In the genomic region with DNA sequence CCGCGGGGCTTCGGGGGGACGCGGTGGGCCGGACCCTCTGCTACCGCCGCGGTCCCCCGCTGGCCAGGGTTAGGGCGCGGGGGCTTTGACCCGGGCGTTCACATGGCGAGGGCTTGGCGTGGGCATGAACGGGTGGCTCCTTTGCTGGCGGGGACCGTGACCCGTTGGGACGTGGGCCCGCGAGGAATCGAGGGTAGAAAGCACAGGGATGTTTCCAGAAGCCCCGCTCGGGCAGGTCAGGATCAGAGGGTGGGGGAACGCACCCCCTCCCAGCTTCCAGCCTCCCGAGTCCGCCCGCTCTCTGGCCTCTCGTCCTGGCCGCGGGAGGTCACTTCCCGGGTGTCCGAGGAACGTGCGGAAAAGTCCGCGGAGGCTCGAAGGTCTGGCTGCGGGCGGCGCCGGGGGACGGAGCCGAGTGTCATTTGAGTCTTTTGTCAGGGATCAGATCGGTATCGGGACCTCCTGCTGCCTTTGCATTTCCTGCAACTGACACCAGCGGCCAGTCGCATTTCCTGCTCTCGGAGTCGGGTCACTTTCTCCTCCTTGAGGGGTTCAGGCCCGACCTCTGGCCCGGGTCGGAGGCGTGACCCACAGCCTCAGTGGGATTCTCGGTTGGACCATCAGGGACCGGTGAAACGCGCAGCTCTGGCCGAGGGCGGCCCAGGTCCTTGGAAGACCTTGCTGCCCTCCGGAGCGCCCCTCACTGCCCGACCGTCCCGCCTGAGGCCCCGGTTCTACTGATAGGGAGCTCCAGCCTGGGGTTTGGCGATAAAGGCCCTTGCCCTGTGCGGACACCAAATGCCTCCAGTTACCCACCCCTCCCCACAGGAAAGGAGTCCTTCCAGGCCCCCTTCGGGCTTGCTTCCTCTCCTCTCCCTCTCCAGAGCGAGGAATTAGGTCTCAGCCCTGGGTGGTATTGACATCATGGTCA, we compare ENCODE assay signal across 9 cellular contexts. TPM values are rescaled to one million over a fixed set of nuclear protein-coding genes. Genes with fewer than 3 reads are reported as not detected.
DNase-seq lines count a peak whose midpoint lies in the region; ATAC-seq and TF ChIP-seq lines count a peak whose summit lies in the region.
"Had no signal": no experiment of that assay in that cellular context is flagged by ENCODE, and none has a peak within 500 bp of the region (broad histone marks: within the 10 kb centered on the region; RNA-seq: fewer than 3 reads in every experiment).

No MANE protein-coding gene starts in this region.

- intact Hi-C loops in dorsolateral prefrontal cortex (cut with DNase I) = no loop called here

- peaks cover 19 to 82% (median 50%) of the 10 kb centered on the region in 5 donors for H3K27me3 Mint-ChIP-seq in naive thymus-derived CD8-positive, alpha-beta T cell

- H3K27ac Mint-ChIP-seq in naive thymus-derived CD8-positive, alpha-beta T cell = no peak overlapping the region

- peak overlapping the region; percentile 58 to 82 (median 76) for H3K4me3 Mint-ChIP-seq in naive thymus-derived CD8-positive, alpha-beta T cell

- POLR2A ChIA-PET in BJ (lab: Charles Lee) = no interaction called here
- POLR2A ChIA-PET in naive thymus-derived CD8-positive, alpha-beta T cell (lab: Charles Lee) = no interaction called here

- peak; percentile 24 to 37 for ATAC-seq in naive thymus-derived CD8-positive, alpha-beta T cell
- ATAC-seq in GM18520 (IDR thresholded peaks at IDR 0.05; ENCODE audit: unreplicated experiment) = no peak
- no peak for ATAC-seq in GM18511 (IDR thresholded peaks at IDR 0.05; ENCODE audit: unreplicated experiment)

- peaks cover 16 to 58% (median 29%) of the 10 kb centered on the region in 4 donors for H3K4me1 Mint-ChIP-seq in naive thymus-derived CD8-positive, alpha-beta T cell

- H3K4me3 ChIP-seq in BJ (ENCODE audit: low read depth, low read length) (peak overlapping the region; percentile 25), dorsolateral prefrontal cortex (peak overlapping the region; percentile 22 to 71 (median 52))

- CTCF ChIA-PET in BJ (lab: Yijun Ruan, JAX) = interaction anchor here (0.9 to 1.1 kb wide), 2 partner anchors 9 to 10 kb away, joined by 3 to 4 read pairs; no protein-coding TSS in a partner anchor

- peaks cover 0 to 8% (median 0%) of the 10 kb centered on the region in 3 donors for H3K36me3 Mint-ChIP-seq in naive thymus-derived CD8-positive, alpha-beta T cell

- no peaks in the 10 kb centered on the region for H3K9me3 Mint-ChIP-seq in naive thymus-derived CD8-positive, alpha-beta T cell

- no peak for TF ChIP-seq CTCF in BJ (IDR thresholded peaks at IDR 0.05; ENCODE audit: insufficient read depth, low read depth, low read length)
- TF ChIP-seq CTCF in dorsolateral prefrontal cortex (IDR thresholded peaks at IDR 0.05 in 54 of 56, conservative IDR thresholded peaks at IDR 0.05 in 2 of 56; ENCODE audit: low read depth in 1 of 56, partially characterized antibody in 56 of 56) = no peak

- H3K27me3 ChIP-seq in BJ (ENCODE audit: control insufficient read depth, insufficient read depth, low read length) (peaks cover 57% of the 10 kb centered on the region), dorsolateral prefrontal cortex (peaks cover 0 to 70% (median 52%) of the 10 kb centered on the region in 45 donors)

- DNase-seq in BJ (ENCODE audit: low read depth) (no peak), HuH-7.5 (ENCODE audit: low spot score) (peak; percentile 62), dorsolateral prefrontal cortex (no peak), GOT3 (lab: John Stamatoyannopoulos, UW) (no peak), superior temporal gyrus (ENCODE audit: extremely low spot score) (no peak)
- DNase-seq in naive thymus-derived CD8-positive, alpha-beta T cell = peak in 2 of 10 donors; percentile 17 to 24

- H3K36me3 ChIP-seq in BJ (ENCODE audit: control insufficient read depth, insufficient read depth, low read length) = no peaks in the 10 kb centered on the region

- peak overlapping the region in 1 of 59 donors; percentile 4 for H3K27ac ChIP-seq in dorsolateral prefrontal cortex

RNA-seq across cellular contexts. Expression of a gene that starts 0.7 kb away (rescaled TPM):
- 2.8 TPM in 2 replicates for polyA plus RNA-seq in BJ (2011; rRNA removed)
- polyA minus RNA-seq in BJ (2011; rRNA and poly(A)+ RNA removed) = 1.3 and 1.8 TPM in 2 replicates
- total RNA-seq in dorsolateral prefrontal cortex = 10 to 100 TPM in 87 of 120 experiments, 1 to 10 TPM in 33; 4.8 to 43.1 (median 14.3) TPM
- not detected for total RNA-seq in naive thymus-derived CD8-positive, alpha-beta T cell
- not detected for polyA plus RNA-seq in naive thymus-derived CD8-positive, alpha-beta T cell

RNA-seq across cellular contexts. Expression of a gene that starts 32.2 kb away (rescaled TPM):
- polyA plus RNA-seq in BJ (2011; rRNA removed) = not detected in 2 replicates
- not detected in 2 replicates for polyA minus RNA-seq in BJ (2011; rRNA and poly(A)+ RNA removed)
- 1 to 10 TPM in 101 of 120 experiments, under 1 TPM in 18, not detected in 1; 0.32 to 4.6 (median 1.9) TPM for total RNA-seq in dorsolateral prefrontal cortex
- total RNA-seq in naive thymus-derived CD8-positive, alpha-beta T cell = not detected
- not detected for polyA plus RNA-seq in naive thymus-derived CD8-positive, alpha-beta T cell
- total RNA-seq: lung microvascular endothelial cell had no signal

Comparison
In these comparisons a context has a peak if more than half of its experiments do, and no peak if none do; other contexts are left out.
1. ATAC-seq: peak in naive thymus-derived CD8-positive, alpha-beta T cell (2 of 2); none in GM18520 (single experiment) and GM18511 (single experiment).
2. RNA of a gene that starts 0.7 kb away (total RNA-seq): 4.8 to 43.1 TPM in dorsolateral prefrontal cortex; not detected in naive thymus-derived CD8-positive, alpha-beta T cell; every median in the first group is over 4 times any median in the second.